In the genomic region with DNA sequence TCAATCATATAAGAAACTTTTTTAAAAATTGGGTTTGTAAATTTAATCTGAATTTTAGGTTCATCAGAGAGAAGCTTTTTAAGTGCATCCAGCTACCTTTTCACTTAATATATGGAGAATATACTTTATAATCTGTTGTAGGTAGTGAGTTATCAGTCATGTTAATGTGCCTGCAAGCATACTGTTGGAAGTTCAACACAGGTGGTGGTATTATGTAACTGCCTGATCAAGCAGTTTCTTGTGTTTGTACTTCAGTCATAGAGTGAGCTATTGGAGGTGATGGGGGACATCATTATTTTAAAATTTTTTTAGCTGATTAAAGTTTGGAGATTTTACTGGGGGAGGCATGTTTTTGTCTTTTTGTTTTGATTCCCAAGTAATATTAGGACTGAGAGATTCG, we compare ENCODE assay signal across 12 cellular contexts. TPM values are rescaled to one million over a fixed set of nuclear protein-coding genes. Genes with fewer than 3 reads are reported as not detected.
DNase-seq lines count a peak whose midpoint lies in the region; ATAC-seq, FAIRE-seq and TF ChIP-seq lines count a peak whose summit lies in the region.
"Had no signal": no experiment of that assay in that cellular context is flagged by ENCODE, and none has a peak within 500 bp of the region (broad histone marks: within the 10 kb centered on the region; RNA-seq: fewer than 3 reads in every experiment).

No MANE protein-coding gene starts in this region.

- no peak for TF ChIP-seq CTCF in LNCaP clone FGC (IDR thresholded peaks at IDR 0.05; ENCODE audit: control insufficient read depth, extremely low read depth, insufficient read depth)
- no peak for TF ChIP-seq CTCF in dorsolateral prefrontal cortex (IDR thresholded peaks at IDR 0.05 in 54 of 56, conservative IDR thresholded peaks at IDR 0.05 in 2 of 56; ENCODE audit: low read depth in 1 of 56, partially characterized antibody in 56 of 56)

- intact Hi-C loops in dorsolateral prefrontal cortex (cut with DNase I) = no loop called here

- DNase-seq in GM23248 (no peak), LNCaP clone FGC (ENCODE audit: low read depth) (no peak), dorsolateral prefrontal cortex (no peak), small intestine (no peak)
- DNase-seq: activated CD4-positive, alpha-beta T cell treated with anti-CD3 and anti-CD28 coated beads, Interleukin-2, amount 50 U/mL, for 48 hours; central memory CD4-positive, alpha-beta T cell; DMS79 treated with DMSO at 0.1 percent for 48 hours; NCI-H1694 treated with DMSO at 0.1 percent for 48 hours; ovary had no signal

- H3K27me3 ChIP-seq in GM23248 (replicated peaks; ENCODE audit: insufficient read depth) (no peaks in the 10 kb centered on the region), dorsolateral prefrontal cortex (no peaks in the 10 kb centered on the region), neuron (ENCODE audit: insufficient read depth, low read length) (no peaks in the 10 kb centered on the region), small intestine (ENCODE audit: control insufficient read depth in 2 of 2, insufficient read depth in 2 of 2, low read length in 2 of 2) (no peaks in the 10 kb centered on the region)
- H3K27me3 ChIP-seq: ovary had no signal

- WGBS in GM23248 (ENCODE audit: low coverage in 1 of 2, low lambda C conversion rate in 2 of 2, missing lambda C conversion rate in 2 of 2), 2 experiments = 49 to 54% methylated on average over 1 of the region's 1 CpG
- 57 to 74% (median 72%) methylated on average over 1 of the region's 1 CpG for WGBS in small intestine, 3 donors

- no peaks in the 10 kb centered on the region for H3K9me3 ChIP-seq in GM23248 (ENCODE audit: low read depth)
- peaks cover 4% of the 10 kb centered on the region for H3K9me3 ChIP-seq in neuron (ENCODE audit: low read length)
- no peaks in the 10 kb centered on the region for H3K9me3 ChIP-seq in small intestine (ENCODE audit: control insufficient read depth, low read depth)
- H3K9me3 ChIP-seq: ovary had no signal

- peaks cover 32% of the 10 kb centered on the region for H3K4me1 ChIP-seq in GM23248 (ENCODE audit: insufficient read depth)
- H3K4me1 ChIP-seq in neuron (ENCODE audit: insufficient read depth, low read length) = peaks cover 46% of the 10 kb centered on the region
- H3K4me1 ChIP-seq in small intestine (ENCODE audit: control insufficient read depth in 2 of 2, insufficient read depth in 1 of 2, low read depth in 1 of 2, low read length in 1 of 2) = peaks cover 2 to 12% of the 10 kb centered on the region in 2 donors

- peak overlapping the region; percentile 87 for H3K4me3 ChIP-seq in GM23248
- H3K4me3 ChIP-seq in LNCaP clone FGC (ENCODE audit: low read depth, low read length) = peak overlapping the region; percentile 86
- peak overlapping the region in 42 of 59 donors; percentile 0 to 99 (median 93) for H3K4me3 ChIP-seq in dorsolateral prefrontal cortex
- peak overlapping the region; percentile 98 for H3K4me3 ChIP-seq in neuron (ENCODE audit: low read length)
- no peak overlapping the region for H3K4me3 ChIP-seq in small intestine (ENCODE audit: low read depth in 1 of 2, low read length in 2 of 2)
- H3K4me3 ChIP-seq: ovary had no signal

- H3K27ac ChIP-seq in GM23248 (no peak overlapping the region), dorsolateral prefrontal cortex (no peak overlapping the region), small intestine (ENCODE audit: low read depth in 1 of 2, low read length in 1 of 2) (no peak overlapping the region)
- H3K27ac ChIP-seq: ovary had no signal

- no peaks in the 10 kb centered on the region for H3F3A ChIP-seq in GM23248 (ENCODE audit: insufficient read depth)

- in situ Hi-C loops in GM23248 (cut with MboI) = no loop called here

- no peaks in the 10 kb centered on the region for H3K9me2 ChIP-seq in GM23248 (ENCODE audit: insufficient read depth)

- H3K79me2 ChIP-seq in GM23248 (ENCODE audit: insufficient read depth) = peaks cover 85% of the 10 kb centered on the region

- ATAC-seq in HG02610 (IDR thresholded peaks at IDR 0.05; ENCODE audit: unreplicated experiment) = no peak
- ATAC-seq in GM19452 (IDR thresholded peaks at IDR 0.05; ENCODE audit: unreplicated experiment) = no peak

- H3K9ac ChIP-seq in GM23248 = 0 out of 2 replicates have a peak overlapping the region, but pooled peaks have one; percentile 89

- H4K20me1 ChIP-seq in GM23248 (ENCODE audit: insufficient read depth) = peaks cover 7% of the 10 kb centered on the region; the same call in 1 of the 2 replicates

- FAIRE-seq in small intestine (lab: Jason Lieb, UNC) = no peak

- no peak overlapping the region for H2AFZ ChIP-seq in GM23248
- no peak overlapping the region for H2AFZ ChIP-seq in neuron (ENCODE audit: low read depth, low read length)

- H3K4me2 ChIP-seq in GM23248 (ENCODE audit: unreplicated experiment) = peak overlapping the region; percentile 87

- H3K36me3 ChIP-seq in GM23248 (ENCODE audit: low read depth) (no peaks in the 10 kb centered on the region), neuron (ENCODE audit: insufficient read depth, low read length) (peaks cover 44% of the 10 kb centered on the region), small intestine (ENCODE audit: control insufficient read depth in 2 of 2, insufficient read depth in 2 of 2, low read length in 2 of 2) (no peaks in the 10 kb centered on the region)
- H3K36me3 ChIP-seq: ovary had no signal

RNA-seq across cellular contexts. Expression of a gene that starts 2.5 kb away (rescaled TPM):
- 29.3 and 31.5 TPM in 2 replicates for total RNA-seq in GM23248 (2014; rRNA removed; shearing (Covaris generic))
- polyA plus RNA-seq in GM23248 (2016; fragmentation: Nextera tagmentation; extraction: Ambion mirVana) (13.9 and 14.4 TPM in 2 replicates), small intestine (10 to 100 TPM in 1 of 3 donors, 1 to 10 TPM in 2; 9.2 to 10.5 (median 9.8) TPM)
- total RNA-seq in dorsolateral prefrontal cortex = 10 to 100 TPM; 35.0 to 51.5 (median 43.0) TPM

Comparison
In these comparisons a context has a peak if more than half of its experiments do, and no peak if none do; other contexts are left out.
1. H3K4me3 ChIP-seq: peak in GM23248 (single experiment), LNCaP clone FGC (single experiment), dorsolateral prefrontal cortex (42 of 59) and neuron (single experiment); none in small intestine (0 of 2).